In genomic region chr17:49036270-49036626, GRCh38 we compare ENCODE assay signal across 1 cellular context.
TF ChIP-seq lines count a peak whose summit lies in the region.

No MANE protein-coding gene starts in this region.

TF ChIP-seq in IMR-90, 13 proteins besides CTCF, POLR2A, EP300 and RAD21:
- TF ChIP-seq ELK1 (IDR thresholded peaks at IDR 0.05; ENCODE audit: borderline replicate concordance, low read depth, low read length) (no peak), BHLHE40 (IDR thresholded peaks at IDR 0.05; ENCODE audit: low read depth, low read length) (no peak), CEBPB (IDR thresholded peaks at IDR 0.05; ENCODE audit: low read depth, low read length) (no peak), RCOR1 (IDR thresholded peaks at IDR 0.05; ENCODE audit: insufficient replicate concordance, low read length) (no peak), NFE2L2 (IDR thresholded peaks at IDR 0.05; ENCODE audit: low read depth, low read length) (no peak), FOS (IDR thresholded peaks at IDR 0.05; ENCODE audit: low read depth, low read length) (no peak), MAFK (IDR thresholded peaks at IDR 0.05; ENCODE audit: low read depth, low read length) (no peak), SMC3 (IDR thresholded peaks at IDR 0.05; ENCODE audit: low read depth, low read length) (no peak)
TF ChIP-seq in IMR-90: peak in this region for 0.
